In the genomic region with DNA sequence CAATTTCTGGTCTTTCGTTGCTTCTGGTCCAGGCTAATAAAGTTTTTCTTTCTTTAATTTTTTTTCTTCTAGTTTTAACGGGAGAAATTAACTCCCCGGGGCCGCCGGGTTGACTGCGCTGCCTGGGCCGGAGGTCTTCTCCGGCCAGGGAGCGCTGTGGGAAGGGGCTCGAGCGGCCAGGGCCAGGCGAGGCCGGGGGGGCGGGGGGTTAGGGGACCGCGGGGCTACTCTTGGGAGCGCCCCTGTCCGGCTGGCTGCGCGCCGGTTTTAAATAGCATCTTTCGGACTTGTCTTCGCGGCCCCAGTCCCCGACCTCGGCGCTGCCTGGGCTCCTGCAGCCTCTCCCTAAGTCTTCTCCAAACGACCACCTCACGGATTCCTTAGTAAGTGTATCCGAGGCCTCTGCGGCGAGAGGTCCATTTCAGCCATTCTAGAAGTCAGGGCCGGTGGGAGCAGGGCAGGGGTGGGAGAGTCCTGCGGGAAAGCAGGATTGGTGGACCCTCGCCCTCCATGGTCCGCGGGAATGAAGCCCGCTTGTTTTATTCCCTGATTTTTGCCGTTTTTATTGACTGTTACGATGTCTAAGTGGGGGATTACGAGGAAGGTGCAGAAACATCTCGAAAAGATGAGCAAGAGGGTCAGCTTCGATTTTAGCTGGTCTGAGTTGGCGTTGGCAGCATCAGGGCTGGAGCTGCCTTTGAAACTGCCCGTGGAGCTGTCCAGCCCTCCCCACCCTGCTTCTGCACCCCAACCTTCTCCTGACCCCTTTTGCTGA, we compare ENCODE assay signal across 8 cellular contexts. TPM values are rescaled to one million over a fixed set of nuclear protein-coding genes. Genes with fewer than 3 reads are reported as not detected.
A peak's percentile ranks its signal among the peaks of the same experiment; 100 is the strongest.
DNase-seq lines count a peak whose midpoint lies in the region; ATAC-seq, FAIRE-seq and TF ChIP-seq lines count a peak whose summit lies in the region.

No MANE protein-coding gene starts in this region.

- peak overlapping the region; percentile 58 for H3K4me3 ChIP-seq in BJ (ENCODE audit: low read depth, low read length)

- POLR2A ChIA-PET in BJ (lab: Charles Lee) = interaction anchor here (0.7 to 1.0 kb wide), 3 partner anchors 33 to 153 kb away, joined by 3 to 5 read pairs (median 4); a partner anchor contains a TSS

- H3K4me1 Mint-ChIP-seq in activated naive CD4-positive, alpha-beta T cell treated with anti-CD3 and anti-CD28 coated beads for 36 hours (ENCODE audit: low read depth) = peaks cover 37% of the 10 kb centered on the region
- H3K4me1 Mint-ChIP-seq in osteocyte (ENCODE audit: unreplicated experiment) = peaks cover 29% of the 10 kb centered on the region

- peak overlapping the region; percentile 89 for H3K27ac Mint-ChIP-seq in activated naive CD4-positive, alpha-beta T cell treated with anti-CD3 and anti-CD28 coated beads for 36 hours
- H3K27ac Mint-ChIP-seq in osteocyte (ENCODE audit: unreplicated experiment) = peak overlapping the region; percentile 96

- DNase-seq in BJ (ENCODE audit: low read depth) (no peak), NCI-H510A (lab: John Stamatoyannopoulos, UW) (peak; percentile 21), Right ventricle myocardium superior (peak; percentile 56), osteocyte (ENCODE audit: extremely low spot score, unreplicated experiment) (no peak), frontal cortex (ENCODE audit: low spot score in 2 of 2) (no peak)
- DNase-seq in activated naive CD4-positive, alpha-beta T cell treated with anti-CD3 and anti-CD28 coated beads for 36 hours = peak; percentile 18

- H3K27me3 ChIP-seq in BJ (ENCODE audit: control insufficient read depth, insufficient read depth, low read length) = no peaks in the 10 kb centered on the region

- no peak for TF ChIP-seq CTCF in BJ (IDR thresholded peaks at IDR 0.05; ENCODE audit: insufficient read depth, low read depth, low read length)
- TF ChIP-seq CTCF in osteocyte (IDR thresholded peaks at IDR 0.05) = no peak

- FAIRE-seq in frontal cortex (lab: Jason Lieb, UNC) = no peak

- H3K27me3 Mint-ChIP-seq in activated naive CD4-positive, alpha-beta T cell treated with anti-CD3 and anti-CD28 coated beads for 36 hours (ENCODE audit: low read depth) = peaks cover 2% of the 10 kb centered on the region
- H3K27me3 Mint-ChIP-seq in osteocyte (ENCODE audit: unreplicated experiment) = peaks cover 7% of the 10 kb centered on the region

- peak; percentile 15 for ATAC-seq in GM18861 (IDR thresholded peaks at IDR 0.05; ENCODE audit: unreplicated experiment)
- ATAC-seq in HG03039 (IDR thresholded peaks at IDR 0.05; ENCODE audit: unreplicated experiment) = peak; percentile 9
- ATAC-seq in Right ventricle myocardium superior (ENCODE audit: poor library complexity) = peak; percentile 54

- no peaks in the 10 kb centered on the region for H3K36me3 ChIP-seq in BJ (ENCODE audit: control insufficient read depth, insufficient read depth, low read length)

- CTCF ChIA-PET in BJ (lab: Yijun Ruan, JAX) = no interaction called here
- CTCF ChIA-PET in activated naive CD4-positive, alpha-beta T cell treated with anti-CD3 and anti-CD28 coated beads for 36 hours (lab: Charles Lee) = no interaction called here

- intact Hi-C loops in activated naive CD4-positive, alpha-beta T cell treated with anti-CD3 and anti-CD28 coated beads for 36 hours (cut with micrococcal nuclease) = loop anchor here (1.0 to 10.0 kb wide), 3 partner anchors 34 to 1712 kb away; a partner anchor contains a TSS
- intact Hi-C loops in Right ventricle myocardium superior (cut with DNase I) = no loop called here

- H3K36me3 Mint-ChIP-seq in activated naive CD4-positive, alpha-beta T cell treated with anti-CD3 and anti-CD28 coated beads for 36 hours (ENCODE audit: low read depth) = peaks cover 27% of the 10 kb centered on the region
- peaks cover 19% of the 10 kb centered on the region for H3K36me3 Mint-ChIP-seq in osteocyte (ENCODE audit: unreplicated experiment)

- H3K4me3 Mint-ChIP-seq in activated naive CD4-positive, alpha-beta T cell treated with anti-CD3 and anti-CD28 coated beads for 36 hours = peak overlapping the region; percentile 90
- peak overlapping the region; percentile 87 for H3K4me3 Mint-ChIP-seq in osteocyte (ENCODE audit: unreplicated experiment)

- H3K9me3 Mint-ChIP-seq in activated naive CD4-positive, alpha-beta T cell treated with anti-CD3 and anti-CD28 coated beads for 36 hours = no peaks in the 10 kb centered on the region
- peaks cover 4% of the 10 kb centered on the region for H3K9me3 Mint-ChIP-seq in osteocyte (ENCODE audit: unreplicated experiment)

RNA-seq across cellular contexts. Expression of a gene that starts 0.5 kb away (rescaled TPM):
- 6.5 and 9.6 TPM in 2 replicates for polyA plus RNA-seq in BJ (2011; rRNA removed)
- polyA minus RNA-seq in BJ (2011; rRNA and poly(A)+ RNA removed) = 8.4 and 9.1 TPM in 2 replicates
- total RNA-seq in activated naive CD4-positive, alpha-beta T cell treated with anti-CD3 and anti-CD28 coated beads for 36 hours = 10 to 100 TPM; 26.0 to 28.1 TPM
- 12.2 TPM for total RNA-seq in Right ventricle myocardium superior
- 42.9 and 43.5 TPM in 2 replicates for total RNA-seq in osteocyte
- total RNA-seq in frontal cortex = 166 TPM

Comparison
In these comparisons a context has a peak if more than half of its experiments do, and no peak if none do; other contexts are left out.
1. DNase-seq: peak in NCI-H510A (single experiment), activated naive CD4-positive, alpha-beta T cell treated with anti-CD3 and anti-CD28 coated beads for 36 hours (single experiment) and Right ventricle myocardium superior (single experiment); none in BJ (single experiment), osteocyte (single experiment) and frontal cortex (0 of 2).
2. Peak in every context shown above with its lines, with median percentiles within 50 percentile points of each other: ATAC-seq.